Comparison of ENCODE assay signal across 13 cellular contexts in genomic region chr1:32501865-32502264, GRCh38. TPM values are rescaled to one million over a fixed set of nuclear protein-coding genes. Genes with fewer than 3 reads are reported as not detected.
DNase-seq lines count a peak whose midpoint lies in the region; ATAC-seq and TF ChIP-seq lines count a peak whose summit lies in the region.
"Had no signal": no experiment of that assay in that cellular context is flagged by ENCODE, and none has a peak within 500 bp of the region (broad histone marks: within the 10 kb centered on the region; RNA-seq: fewer than 3 reads in every experiment).

No MANE protein-coding gene starts in this region.

- intact Hi-C loops in CD4-positive, alpha-beta memory T cell (cut with micrococcal nuclease): no loop called here
- intact Hi-C loops in activated T-helper 1 cell treated with anti-CD3 and anti-CD28 coated beads, Interleukin-12 subunit alpha, Interleukin-12 subunit beta, Interleukin-2, Interleukin-4 antibody, amounts not matched to agents 30 ng/mL and 10 ng/mL and 1 ng/mL, durations not matched to agents 14 hours and 24 hours and 36 hours (cut with micrococcal nuclease): no loop called here
- intact Hi-C loops in heart left ventricle (cut with DNase I): loop anchor here in 1 of 10 donors (2.0 kb wide), 1 partner anchor 53 kb away; no protein-coding TSS in a partner anchor

- CTCF ChIA-PET in CD4-positive, alpha-beta memory T cell (lab: Charles Lee; ENCODE audit: partially characterized antibody): interaction anchor here (1.0 to 1.4 kb wide), 2 partner anchors 16 to 19 kb away, joined by 3 to 5 read pairs; no protein-coding TSS in a partner anchor

- no peak for TF ChIP-seq CTCF in heart left ventricle (IDR thresholded peaks at IDR 0.05)
- TF ChIP-seq CTCF in neural progenitor cell (IDR thresholded peaks at IDR 0.05): no peak

- no peak overlapping the region for H3K4me3 ChIP-seq in CD4-positive, alpha-beta memory T cell (ENCODE audit: low read length in 2 of 2)
- no peak overlapping the region for H3K4me3 ChIP-seq in heart left ventricle
- no peak overlapping the region for H3K4me3 ChIP-seq in neural progenitor cell
- H3K4me3 ChIP-seq: K562 had no signal

- H3K4me1 Mint-ChIP-seq in CD4-positive, alpha-beta memory T cell: peaks cover 0 to 3% (median 0%) of the 10 kb centered on the region in 4 donors
- peaks cover 4% of the 10 kb centered on the region for H3K4me1 Mint-ChIP-seq in activated T-helper 1 cell treated with anti-CD3 and anti-CD28 coated beads, Interleukin-12 subunit alpha, Interleukin-12 subunit beta, Interleukin-2, Interleukin-4 antibody, amounts not matched to agents 30 ng/mL and 10 ng/mL and 1 ng/mL, durations not matched to agents 14 hours and 24 hours and 36 hours (ENCODE audit: low read depth)
- H3K4me1 Mint-ChIP-seq in neural progenitor cell: peaks cover 11% of the 10 kb centered on the region

- no peak overlapping the region for H3K9ac ChIP-seq in neural progenitor cell

- TF ChIP-seq POLR2A in heart left ventricle (IDR thresholded peaks at IDR 0.05): peak in 1 of 2 donors; percentile 36

- H3K27ac ChIP-seq in CD4-positive, alpha-beta memory T cell (ENCODE audit: low read depth, low read length): no peak overlapping the region
- H3K27ac ChIP-seq in heart left ventricle (peak overlapping the region; percentile 91 to 100 (median 96)), neural progenitor cell (no peak overlapping the region)

- H3K36me3 ChIP-seq in CD4-positive, alpha-beta memory T cell (ENCODE audit: insufficient read depth, low read length): no peaks in the 10 kb centered on the region
- no peaks in the 10 kb centered on the region for H3K36me3 ChIP-seq in heart left ventricle
- H3K36me3 ChIP-seq in neural progenitor cell: no peaks in the 10 kb centered on the region

- H2AFZ ChIP-seq in neural progenitor cell (replicated peaks): no peak overlapping the region

- H3K36me3 Mint-ChIP-seq in CD4-positive, alpha-beta memory T cell: no peaks in the 10 kb centered on the region
- no peaks in the 10 kb centered on the region for H3K36me3 Mint-ChIP-seq in activated T-helper 1 cell treated with anti-CD3 and anti-CD28 coated beads, Interleukin-12 subunit alpha, Interleukin-12 subunit beta, Interleukin-2, Interleukin-4 antibody, amounts not matched to agents 30 ng/mL and 10 ng/mL and 1 ng/mL, durations not matched to agents 14 hours and 24 hours and 36 hours (ENCODE audit: low read depth)
- no peaks in the 10 kb centered on the region for H3K36me3 Mint-ChIP-seq in neural progenitor cell
- H3K36me3 Mint-ChIP-seq: CD14-positive monocyte had no signal

- no peak overlapping the region for H3K4me2 ChIP-seq in neural progenitor cell

- no peaks in the 10 kb centered on the region for H3K79me2 ChIP-seq in neural progenitor cell (ENCODE audit: low read depth)

- DNase-seq in CD4-positive, alpha-beta memory T cell: no peak
- no peak for DNase-seq in activated T-helper 1 cell treated with anti-CD3 and anti-CD28 coated beads, Interleukin-12 subunit alpha, Interleukin-12 subunit beta, Interleukin-2, Interleukin-4 antibody, amounts not matched to agents 30 ng/mL and 10 ng/mL and 1 ng/mL, durations not matched to agents 14 hours and 24 hours and 36 hours (ENCODE audit: low spot score)
- DNase-seq in heart left ventricle (peak in 3 of 5 donors; percentile 10 to 46 (median 36)), neural progenitor cell (ENCODE audit: low spot score) (no peak)
- DNase-seq: retina had no signal

- 54 to 72% (median 61%) methylated on average over 9 of the region's 9 CpGs for WGBS in heart left ventricle, 4 donors

- ATAC-seq in heart left ventricle (peak; percentile 46 to 83 (median 71)), HG03520 (IDR thresholded peaks at IDR 0.05; ENCODE audit: unreplicated experiment) (no peak), HG02588 (IDR thresholded peaks at IDR 0.05; ENCODE audit: unreplicated experiment) (no peak), HG03159 (IDR thresholded peaks at IDR 0.05; ENCODE audit: unreplicated experiment) (no peak), GM21360 (IDR thresholded peaks at IDR 0.05; ENCODE audit: unreplicated experiment) (no peak)
- ATAC-seq: K562 had no signal

- no peaks in the 10 kb centered on the region for H3K9me3 ChIP-seq in CD4-positive, alpha-beta memory T cell (ENCODE audit: control insufficient read depth in 1 of 2, low read length in 2 of 2)
- H3K9me3 ChIP-seq in heart left ventricle: no peaks in the 10 kb centered on the region
- H3K9me3 ChIP-seq in neural progenitor cell (ENCODE audit: low read depth): no peaks in the 10 kb centered on the region

- POLR2A ChIA-PET in CD4-positive, alpha-beta memory T cell (lab: Charles Lee; ENCODE audit: partially characterized antibody): no interaction called here

- no peaks in the 10 kb centered on the region for H3K27me3 ChIP-seq in CD4-positive, alpha-beta memory T cell (ENCODE audit: insufficient read depth, low read length)
- H3K27me3 ChIP-seq in heart left ventricle (no peaks in the 10 kb centered on the region), neural progenitor cell (no peaks in the 10 kb centered on the region)

- H3K27me3 Mint-ChIP-seq in CD4-positive, alpha-beta memory T cell: peaks cover 16 to 22% of the 10 kb centered on the region in 2 donors
- peaks cover 41% of the 10 kb centered on the region for H3K27me3 Mint-ChIP-seq in activated T-helper 1 cell treated with anti-CD3 and anti-CD28 coated beads, Interleukin-12 subunit alpha, Interleukin-12 subunit beta, Interleukin-2, Interleukin-4 antibody, amounts not matched to agents 30 ng/mL and 10 ng/mL and 1 ng/mL, durations not matched to agents 14 hours and 24 hours and 36 hours (ENCODE audit: insufficient read depth)
- H3K27me3 Mint-ChIP-seq in neural progenitor cell (ENCODE audit: insufficient read depth, low read depth): peaks cover 7% of the 10 kb centered on the region

- no peak overlapping the region for H3K27ac Mint-ChIP-seq in CD4-positive, alpha-beta memory T cell
- H3K27ac Mint-ChIP-seq in activated T-helper 1 cell treated with anti-CD3 and anti-CD28 coated beads, Interleukin-12 subunit alpha, Interleukin-12 subunit beta, Interleukin-2, Interleukin-4 antibody, amounts not matched to agents 30 ng/mL and 10 ng/mL and 1 ng/mL, durations not matched to agents 14 hours and 24 hours and 36 hours: no peak overlapping the region
- H3K27ac Mint-ChIP-seq in neural progenitor cell: peak overlapping the region; percentile 26
- H3K27ac Mint-ChIP-seq: CD14-positive monocyte had no signal

- H4K20me1 ChIP-seq in neural progenitor cell (ENCODE audit: low read depth): no peaks in the 10 kb centered on the region

- peak overlapping the region in 6 of 8 donors; percentile 17 to 67 (median 54) for H3K4me3 Mint-ChIP-seq in CD4-positive, alpha-beta memory T cell
- peak overlapping the region; percentile 49 for H3K4me3 Mint-ChIP-seq in activated T-helper 1 cell treated with anti-CD3 and anti-CD28 coated beads, Interleukin-12 subunit alpha, Interleukin-12 subunit beta, Interleukin-2, Interleukin-4 antibody, amounts not matched to agents 30 ng/mL and 10 ng/mL and 1 ng/mL, durations not matched to agents 14 hours and 24 hours and 36 hours
- H3K4me3 Mint-ChIP-seq in neural progenitor cell: peak overlapping the region; percentile 68

- peaks cover 31% of the 10 kb centered on the region for H3F3A ChIP-seq in neural progenitor cell (ENCODE audit: low read depth)

- peaks cover 3% of the 10 kb centered on the region for H3K4me1 ChIP-seq in CD4-positive, alpha-beta memory T cell (ENCODE audit: insufficient read depth, low read length)
- H3K4me1 ChIP-seq in heart left ventricle: peaks cover 2 to 24% (median 10%) of the 10 kb centered on the region in 12 donors
- peaks cover 5% of the 10 kb centered on the region for H3K4me1 ChIP-seq in neural progenitor cell

- peaks cover 0 to 2% (median 0%) of the 10 kb centered on the region in 8 donors for H3K9me3 Mint-ChIP-seq in CD4-positive, alpha-beta memory T cell
- no peaks in the 10 kb centered on the region for H3K9me3 Mint-ChIP-seq in activated T-helper 1 cell treated with anti-CD3 and anti-CD28 coated beads, Interleukin-12 subunit alpha, Interleukin-12 subunit beta, Interleukin-2, Interleukin-4 antibody, amounts not matched to agents 30 ng/mL and 10 ng/mL and 1 ng/mL, durations not matched to agents 14 hours and 24 hours and 36 hours
- H3K9me3 Mint-ChIP-seq in neural progenitor cell: no peaks in the 10 kb centered on the region

RNA-seq across cellular contexts. Expression of gene ZBTB8B, which starts 37.0 kb away (rescaled TPM):
- not detected for total RNA-seq in CD4-positive, alpha-beta memory T cell
- polyA plus RNA-seq in CD4-positive, alpha-beta memory T cell: not detected
- not detected in 2 replicates for total RNA-seq in activated T-helper 1 cell treated with anti-CD3 and anti-CD28 coated beads, Interleukin-12 subunit alpha, Interleukin-12 subunit beta, Interleukin-2, Interleukin-4 antibody, amounts not matched to agents 30 ng/mL and 10 ng/mL and 1 ng/mL, durations not matched to agents 14 hours and 24 hours and 36 hours
- total RNA-seq in heart left ventricle: under 1 TPM in 1 of 9 donors, not detected in 8; 0.02 TPM
- polyA plus RNA-seq in heart left ventricle: under 1 TPM in 1 of 2 donors, not detected in 1; 0.01 TPM
- 4.2 and 5.6 TPM in 2 replicates for total RNA-seq in neural progenitor cell (ENCODE audit: low replicate concordance)
- total RNA-seq: activated CD8-positive, alpha-beta memory T cell treated with anti-CD3 and anti-CD28 coated beads for 36 hours; K562; NCI-H460 had no signal
- polyA plus RNA-seq: CD14-positive monocyte, K562 had no signal

RNA-seq across cellular contexts. Expression of gene ZBTB8A, which starts 37.4 kb away (rescaled TPM):
- total RNA-seq in CD4-positive, alpha-beta memory T cell: not detected
- not detected for polyA plus RNA-seq in CD4-positive, alpha-beta memory T cell
- total RNA-seq in activated T-helper 1 cell treated with anti-CD3 and anti-CD28 coated beads, Interleukin-12 subunit alpha, Interleukin-12 subunit beta, Interleukin-2, Interleukin-4 antibody, amounts not matched to agents 30 ng/mL and 10 ng/mL and 1 ng/mL, durations not matched to agents 14 hours and 24 hours and 36 hours: 0.17 and 0.41 TPM in 2 replicates
- 1 to 10 TPM; 1.8 to 5.0 (median 3.1) TPM for total RNA-seq in heart left ventricle
- polyA plus RNA-seq in heart left ventricle: 1 to 10 TPM; 1.1 to 2.6 TPM
- total RNA-seq in neural progenitor cell (ENCODE audit: low replicate concordance): 10.4 and 15.9 TPM in 2 replicates
- polyA plus RNA-seq: CD14-positive monocyte had no signal

Comparison
In these comparisons a context has a peak if more than half of its experiments do, and no peak if none do; other contexts are left out.
1. DNase-seq: peak in heart left ventricle (3 of 5); none in CD4-positive, alpha-beta memory T cell (0 of 5), activated T-helper 1 cell treated with anti-CD3 and anti-CD28 coated beads, Interleukin-12 subunit alpha, Interleukin-12 subunit beta, Interleukin-2, Interleukin-4 antibody, amounts not matched to agents 30 ng/mL and 10 ng/mL and 1 ng/mL, durations not matched to agents 14 hours and 24 hours and 36 hours (single experiment) and neural progenitor cell (single experiment).
2. H3K27ac ChIP-seq: peak in heart left ventricle (12 of 12); none in CD4-positive, alpha-beta memory T cell (single experiment) and neural progenitor cell (single experiment).
3. ATAC-seq: peak in heart left ventricle (4 of 4); none in HG03520 (single experiment), HG02588 (single experiment), HG03159 (single experiment) and GM21360 (single experiment).
4. Peak in every context shown above with its lines, with median percentiles within 50 percentile points of each other: H3K4me3 Mint-ChIP-seq.